ENCODE assay signal across 8 cellular contexts in the genomic region with DNA sequence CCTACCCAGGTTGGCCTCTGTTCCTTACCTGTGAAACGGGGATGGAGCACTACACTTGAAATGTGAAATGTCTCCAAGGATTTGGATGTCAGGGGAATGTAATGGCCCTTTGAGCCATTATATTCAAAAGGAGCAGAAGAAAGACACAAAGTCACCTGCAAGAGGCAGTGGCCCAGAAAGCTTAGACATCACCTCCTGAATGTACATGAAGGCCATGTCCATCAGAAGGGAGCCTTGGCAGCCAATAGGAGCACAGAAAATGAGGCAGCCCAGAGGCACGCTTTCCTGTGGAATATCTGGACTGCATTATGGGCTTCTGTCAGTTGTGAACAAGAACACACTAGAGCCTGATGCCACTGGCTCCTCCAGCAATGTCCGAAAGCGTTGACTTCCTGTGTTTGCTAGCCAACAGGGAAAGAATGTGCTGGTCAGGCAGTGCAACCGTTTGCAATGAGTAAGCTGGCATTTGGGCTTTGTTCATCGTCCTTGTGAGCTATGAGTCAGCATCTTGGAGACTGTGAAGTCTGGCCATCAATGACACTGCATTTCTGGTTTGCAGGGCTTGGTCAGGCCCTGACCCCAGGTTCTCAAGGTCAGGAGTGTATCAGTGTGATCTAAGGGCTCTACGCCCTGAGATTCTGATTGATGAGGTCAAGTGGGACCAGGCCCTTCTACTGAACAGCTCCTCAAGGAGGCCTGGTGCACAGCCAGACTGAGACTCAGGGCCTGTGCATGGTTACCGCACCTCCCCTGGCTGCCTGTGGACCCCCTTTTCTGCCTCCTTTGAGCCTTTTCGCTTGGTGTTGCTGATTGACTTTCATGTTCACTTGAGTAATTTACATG.
DNase-seq lines count a peak whose midpoint lies in the region; ATAC-seq, FAIRE-seq and TF ChIP-seq lines count a peak whose summit lies in the region.

No MANE protein-coding gene starts in this region.

- peak overlapping the region; percentile 54 for H2BK120ac ChIP-seq in mesenchymal stem cell (ENCODE audit: low read depth, low read length)

- H3K4ac ChIP-seq in mesenchymal stem cell (ENCODE audit: low read depth in 1 of 2, low read length in 2 of 2) = peak overlapping the region; percentile 64 to 92

- H3K9me3 ChIP-seq in mesenchymal stem cell (ENCODE audit: control insufficient read depth, low read length) = no peaks in the 10 kb centered on the region

- H2AFZ ChIP-seq in ACC112 (ENCODE audit: low read length, unreplicated experiment) (no peak overlapping the region), mesenchymal stem cell (ENCODE audit: low read depth, low read length) (no peak overlapping the region)

- H3K79me1 ChIP-seq in mesenchymal stem cell (replicated peaks; ENCODE audit: low read length, poor library complexity, severe bottlenecking) = no peaks in the 10 kb centered on the region

- peak overlapping the region; percentile 73 to 95 for H3K18ac ChIP-seq in mesenchymal stem cell (ENCODE audit: low read depth in 1 of 2, low read length in 2 of 2)

- peak overlapping the region; percentile 95 to 100 for H2BK12ac ChIP-seq in mesenchymal stem cell (ENCODE audit: low read length in 2 of 2)

- H2BK5ac ChIP-seq in mesenchymal stem cell (ENCODE audit: low read depth, low read length, poor library complexity, severe bottlenecking) = peak overlapping the region; percentile 12

- no peak overlapping the region for H2BK15ac ChIP-seq in mesenchymal stem cell (ENCODE audit: low read depth, poor library complexity, severe bottlenecking)

- H3K27ac ChIP-seq in ACC112 (ENCODE audit: low read depth, low read length) (peak overlapping the region; percentile 91), mesenchymal stem cell (ENCODE audit: low read length, poor library complexity, severe bottlenecking) (peak overlapping the region; percentile 75)

- H3K79me2 ChIP-seq in ACC112 (ENCODE audit: control insufficient read depth, insufficient read depth, low read length, unreplicated experiment) = no peaks in the 10 kb centered on the region

- no peak for ATAC-seq in GM18868 (IDR thresholded peaks at IDR 0.05; ENCODE audit: unreplicated experiment)
- ATAC-seq in GM21381 (IDR thresholded peaks at IDR 0.05; ENCODE audit: unreplicated experiment) = no peak

- H3K14ac ChIP-seq in mesenchymal stem cell (ENCODE audit: low read length in 2 of 2) = no peak overlapping the region

- no peak for TF ChIP-seq POLR2A in GM12892 (IDR thresholded peaks at IDR 0.05; ENCODE audit: low read depth, low read length)

- peak overlapping the region; percentile 84 for H3K9ac ChIP-seq in mesenchymal stem cell (ENCODE audit: low read length)

- H4K91ac ChIP-seq in mesenchymal stem cell (ENCODE audit: low read length) = peak overlapping the region; percentile 99

- 18% methylated on average over 8 of the region's 9 CpGs for WGBS in mesenchymal stem cell

- peak overlapping the region; percentile 50 for H2AK5ac ChIP-seq in mesenchymal stem cell (ENCODE audit: low read length, severe bottlenecking)

- FAIRE-seq in GM12892 (lab: Jason Lieb, UNC) = no peak

- peaks cover 20% of the 10 kb centered on the region for H3K4me1 ChIP-seq in ACC112 (ENCODE audit: control insufficient read depth, insufficient read depth, low read length, unreplicated experiment)
- peaks cover 17% of the 10 kb centered on the region for H3K4me1 ChIP-seq in mesenchymal stem cell (ENCODE audit: control insufficient read depth, insufficient read depth, low read depth, low read length)

- DNase-seq in LoVo (ENCODE audit: low spot score) = peak; percentile 57
- DNase-seq in choroid plexus epithelial cell (ENCODE audit: low read depth) = peak; percentile 95
- peak; percentile 98 for DNase-seq in mesenchymal stem cell
- no peak for DNase-seq in GM12892 (ENCODE audit: insufficient read length)
- DNase-seq in middle frontal gyrus (ENCODE audit: extremely low spot score, low spot score) = no peak

- no peak overlapping the region for H3K23ac ChIP-seq in mesenchymal stem cell (ENCODE audit: low read length in 2 of 2)

- H3K4me3 ChIP-seq in ACC112 (ENCODE audit: low read depth, low read length) = no peak overlapping the region; the same call in 1 of the 2 replicates
- no peak overlapping the region for H3K4me3 ChIP-seq in choroid plexus epithelial cell (ENCODE audit: low read depth, low read length)
- no peak overlapping the region for H3K4me3 ChIP-seq in mesenchymal stem cell (ENCODE audit: insufficient read depth in 1 of 2, low read depth in 1 of 2, low read length in 2 of 2)

- peak overlapping the region; percentile 95 for H4K8ac ChIP-seq in mesenchymal stem cell (ENCODE audit: low read length)

- TF ChIP-seq CTCF in choroid plexus epithelial cell (conservative IDR thresholded peaks at IDR 0.05; ENCODE audit: low read depth, low read length) = no peak

- H3K27me3 ChIP-seq in ACC112 (ENCODE audit: insufficient read depth, low read length) = no peaks in the 10 kb centered on the region
- H3K27me3 ChIP-seq in mesenchymal stem cell (ENCODE audit: control insufficient read depth in 1 of 2, insufficient read depth in 1 of 2, low read length in 2 of 2) = no peaks in the 10 kb centered on the region

- H3K36me3 ChIP-seq in ACC112 (ENCODE audit: insufficient read depth, low read length) (peaks cover 2% of the 10 kb centered on the region; the same call in 1 of the 2 replicates), mesenchymal stem cell (ENCODE audit: control insufficient read depth in 1 of 2, insufficient read depth in 2 of 2, low read depth in 1 of 2, low read length in 2 of 2) (peaks cover 0 to 17% of the 10 kb centered on the region in 2 experiments)

- H3K4me2 ChIP-seq in mesenchymal stem cell (ENCODE audit: low read length, poor library complexity, severe bottlenecking) = no peak overlapping the region

Comparison
In these comparisons a context has a peak if more than half of its experiments do, and no peak if none do; other contexts are left out.
1. DNase-seq: peak in LoVo (single experiment), choroid plexus epithelial cell (single experiment) and mesenchymal stem cell (single experiment); none in GM12892 (single experiment) and middle frontal gyrus (single experiment).